In the genomic region with DNA sequence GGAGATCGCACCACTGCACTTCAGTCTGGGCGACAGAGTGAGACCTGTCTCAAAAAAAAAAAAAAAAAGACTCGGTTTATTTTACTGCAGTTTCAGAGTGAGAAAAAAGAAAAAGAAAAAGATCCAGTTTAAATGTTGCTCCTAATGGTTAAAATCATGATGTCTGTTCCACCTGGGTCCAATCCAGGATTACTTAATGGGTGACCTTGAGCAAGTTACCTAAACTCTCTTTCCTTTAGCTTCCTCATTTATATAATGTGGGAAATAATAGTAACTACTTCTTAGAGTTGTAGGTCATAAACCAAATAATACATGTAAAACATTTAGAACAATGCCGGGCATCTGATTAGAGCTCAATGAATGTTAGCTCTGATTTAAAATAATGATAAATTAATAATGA, we compare ENCODE assay signal across 1 cellular context.
TF ChIP-seq lines count a peak whose summit lies in the region.

No MANE protein-coding gene starts in this region.

TF ChIP-seq in HepG2, 621 proteins besides CTCF, POLR2A, EP300 and RAD21 (continued from another document):
- TF ChIP-seq, protein P1, sequence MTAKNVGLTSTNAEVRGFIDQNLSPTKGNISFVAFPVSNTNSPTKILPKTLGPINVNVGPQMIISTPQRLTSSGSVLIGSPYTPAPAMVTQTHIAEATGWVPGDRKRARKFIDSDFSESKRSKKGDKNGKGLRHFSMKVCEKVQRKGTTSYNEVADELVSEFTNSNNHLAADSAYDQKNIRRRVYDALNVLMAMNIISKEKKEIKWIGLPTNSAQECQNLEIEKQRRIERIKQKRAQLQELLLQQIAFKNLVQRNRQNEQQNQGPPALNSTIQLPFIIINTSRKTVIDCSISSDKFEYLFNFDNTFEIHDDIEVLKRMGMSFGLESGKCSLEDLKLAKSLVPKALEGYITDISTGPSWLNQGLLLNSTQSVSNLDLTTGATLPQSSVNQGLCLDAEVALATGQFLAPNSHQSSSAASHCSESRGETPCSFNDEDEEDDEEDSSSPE (CRISPR knock-in tag; IDR thresholded peaks at IDR 0.05) = no peak
- TF ChIP-seq, protein P2, sequence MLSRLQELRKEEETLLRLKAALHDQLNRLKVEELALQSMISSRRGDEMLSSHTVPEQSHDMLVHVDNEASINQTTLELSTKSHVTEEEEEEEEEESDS (CRISPR knock-in tag; IDR thresholded peaks at IDR 0.05; ENCODE audit: borderline replicate concordance) = no peak
- no peak for TF ChIP-seq SCMH1 (CRISPR knock-in tag; IDR thresholded peaks at IDR 0.05; ENCODE audit: borderline replicate concordance)
- no peak for TF ChIP-seq SMAD9 (CRISPR knock-in tag; IDR thresholded peaks at IDR 0.05)
- TF ChIP-seq STAT5B (CRISPR knock-in tag; IDR thresholded peaks at IDR 0.05) = no peak
- no peak for TF ChIP-seq ZNF75D (CRISPR knock-in tag; IDR thresholded peaks at IDR 0.05; ENCODE audit: borderline replicate concordance)
- TF ChIP-seq ZBTB20 (CRISPR knock-in tag; IDR thresholded peaks at IDR 0.05; ENCODE audit: borderline replicate concordance, low read depth) = no peak
- TF ChIP-seq ZNF749 (CRISPR knock-in tag; IDR thresholded peaks at IDR 0.05; ENCODE audit: borderline replicate concordance) = no peak
- TF ChIP-seq, protein P3, sequence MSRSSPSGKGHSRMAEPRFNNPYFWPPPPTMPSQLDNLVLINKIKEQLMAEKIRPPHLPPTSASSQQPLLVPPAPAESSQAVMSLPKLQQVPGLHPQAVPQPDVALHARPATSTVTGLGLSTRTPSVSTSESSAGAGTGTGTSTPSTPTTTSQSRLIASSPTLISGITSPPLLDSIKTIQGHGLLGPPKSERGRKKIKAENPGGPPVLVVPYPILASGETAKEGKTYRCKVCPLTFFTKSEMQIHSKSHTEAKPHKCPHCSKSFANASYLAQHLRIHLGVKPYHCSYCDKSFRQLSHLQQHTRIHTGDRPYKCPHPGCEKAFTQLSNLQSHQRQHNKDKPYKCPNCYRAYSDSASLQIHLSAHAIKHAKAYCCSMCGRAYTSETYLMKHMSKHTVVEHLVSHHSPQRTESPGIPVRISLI (CRISPR knock-in tag; IDR thresholded peaks at IDR 0.05; ENCODE audit: borderline replicate concordance) = no peak
- TF ChIP-seq, protein P4, sequence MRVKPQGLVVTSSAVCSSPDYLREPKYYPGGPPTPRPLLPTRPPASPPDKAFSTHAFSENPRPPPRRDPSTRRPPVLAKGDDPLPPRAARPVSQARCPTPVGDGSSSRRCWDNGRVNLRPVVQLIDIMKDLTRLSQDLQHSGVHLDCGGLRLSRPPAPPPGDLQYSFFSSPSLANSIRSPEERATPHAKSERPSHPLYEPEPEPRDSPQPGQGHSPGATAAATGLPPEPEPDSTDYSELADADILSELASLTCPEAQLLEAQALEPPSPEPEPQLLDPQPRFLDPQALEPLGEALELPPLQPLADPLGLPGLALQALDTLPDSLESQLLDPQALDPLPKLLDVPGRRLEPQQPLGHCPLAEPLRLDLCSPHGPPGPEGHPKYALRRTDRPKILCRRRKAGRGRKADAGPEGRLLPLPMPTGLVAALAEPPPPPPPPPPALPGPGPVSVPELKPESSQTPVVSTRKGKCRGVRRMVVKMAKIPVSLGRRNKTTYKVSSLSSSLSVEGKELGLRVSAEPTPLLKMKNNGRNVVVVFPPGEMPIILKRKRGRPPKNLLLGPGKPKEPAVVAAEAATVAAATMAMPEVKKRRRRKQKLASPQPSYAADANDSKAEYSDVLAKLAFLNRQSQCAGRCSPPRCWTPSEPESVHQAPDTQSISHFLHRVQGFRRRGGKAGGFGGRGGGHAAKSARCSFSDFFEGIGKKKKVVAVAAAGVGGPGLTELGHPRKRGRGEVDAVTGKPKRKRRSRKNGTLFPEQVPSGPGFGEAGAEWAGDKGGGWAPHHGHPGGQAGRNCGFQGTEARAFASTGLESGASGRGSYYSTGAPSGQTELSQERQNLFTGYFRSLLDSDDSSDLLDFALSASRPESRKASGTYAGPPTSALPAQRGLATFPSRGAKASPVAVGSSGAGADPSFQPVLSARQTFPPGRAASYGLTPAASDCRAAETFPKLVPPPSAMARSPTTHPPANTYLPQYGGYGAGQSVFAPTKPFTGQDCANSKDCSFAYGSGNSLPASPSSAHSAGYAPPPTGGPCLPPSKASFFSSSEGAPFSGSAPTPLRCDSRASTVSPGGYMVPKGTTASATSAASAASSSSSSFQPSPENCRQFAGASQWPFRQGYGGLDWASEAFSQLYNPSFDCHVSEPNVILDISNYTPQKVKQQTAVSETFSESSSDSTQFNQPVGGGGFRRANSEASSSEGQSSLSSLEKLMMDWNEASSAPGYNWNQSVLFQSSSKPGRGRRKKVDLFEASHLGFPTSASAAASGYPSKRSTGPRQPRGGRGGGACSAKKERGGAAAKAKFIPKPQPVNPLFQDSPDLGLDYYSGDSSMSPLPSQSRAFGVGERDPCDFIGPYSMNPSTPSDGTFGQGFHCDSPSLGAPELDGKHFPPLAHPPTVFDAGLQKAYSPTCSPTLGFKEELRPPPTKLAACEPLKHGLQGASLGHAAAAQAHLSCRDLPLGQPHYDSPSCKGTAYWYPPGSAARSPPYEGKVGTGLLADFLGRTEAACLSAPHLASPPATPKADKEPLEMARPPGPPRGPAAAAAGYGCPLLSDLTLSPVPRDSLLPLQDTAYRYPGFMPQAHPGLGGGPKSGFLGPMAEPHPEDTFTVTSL (CRISPR knock-in tag; IDR thresholded peaks at IDR 0.05; ENCODE audit: borderline replicate concordance) = no peak
- TF ChIP-seq, protein P5, sequence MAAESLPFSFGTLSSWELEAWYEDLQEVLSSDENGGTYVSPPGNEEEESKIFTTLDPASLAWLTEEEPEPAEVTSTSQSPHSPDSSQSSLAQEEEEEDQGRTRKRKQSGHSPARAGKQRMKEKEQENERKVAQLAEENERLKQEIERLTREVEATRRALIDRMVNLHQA (CRISPR knock-in tag; IDR thresholded peaks at IDR 0.05) = no peak
